ENCODE assay signal across 1 cellular context in genomic region chr7:33108931-33109757, GRCh38.
TF ChIP-seq lines count a peak whose summit lies in the region.

Gene RP9 (minus strand): TSS chr7:33109404. CDS start chr7:33109372, 32 bp downstream.

TF ChIP-seq in K562, 482 proteins besides CTCF, POLR2A, EP300 and RAD21 (continued from another document and continues in another):
- TF ChIP-seq ETS1 (conservative IDR thresholded peaks at IDR 0.05; ENCODE audit: control insufficient read depth, low read depth, low read length), result peak; percentile 63; the same call in 1 of the 2 replicates
- no peak for TF ChIP-seq ZNF764 (CRISPR knock-in tag; IDR thresholded peaks at IDR 0.05; ENCODE audit: low read depth)
- no peak for TF ChIP-seq POU5F1 (IDR thresholded peaks at IDR 0.05; ENCODE audit: borderline replicate concordance, low read depth, low read length, partially characterized antibody)
- TF ChIP-seq CXXC5 (CRISPR knock-in tag; IDR thresholded peaks at IDR 0.05), result peak; percentile 91
- peak; percentile 23; the same call in 1 of the 2 replicates for TF ChIP-seq ESRRA (IDR thresholded peaks at IDR 0.05; ENCODE audit: borderline replicate concordance, low read depth)
- TF ChIP-seq USF2 (CRISPR knock-in tag; IDR thresholded peaks at IDR 0.05), result no peak
- peak; percentile 21 for TF ChIP-seq FUS (optimal IDR thresholded peaks at IDR 0.05; ENCODE audit: low read depth, low read length)
- peak; percentile 18; the same call in 1 of the 2 replicates for TF ChIP-seq POLR2AphosphoS5 (IDR thresholded peaks at IDR 0.05; ENCODE audit: control insufficient read depth, insufficient read depth, low read depth, low read length)
- peak; percentile 35; the same call in 1 of the 2 replicates for TF ChIP-seq ZFX (CRISPR knock-in tag; IDR thresholded peaks at IDR 0.05)
- TF ChIP-seq SIN3A (IDR thresholded peaks at IDR 0.05; ENCODE audit: borderline replicate concordance in 2 of 2, control insufficient read depth in 1 of 2, low read depth in 2 of 2, low read length in 2 of 2), result peak in 1 of 2 experiments; percentile 37; a peak in 1 of 4 replicates
- TF ChIP-seq ELK3 (CRISPR knock-in tag; IDR thresholded peaks at IDR 0.05), result no peak
- TF ChIP-seq DEAF1 (CRISPR knock-in tag; IDR thresholded peaks at IDR 0.05), result peak; percentile 64; the same call in 1 of the 2 replicates
- peak; percentile 73 for TF ChIP-seq SIN3B (IDR thresholded peaks at IDR 0.05; ENCODE audit: low read depth)
- TF ChIP-seq ZBTB8A (IDR thresholded peaks at IDR 0.05; ENCODE audit: partially characterized antibody), result no peak
- TF ChIP-seq GATAD2B (IDR thresholded peaks at IDR 0.05; ENCODE audit: borderline replicate concordance), result peak; percentile 87
- 0 out of 2 replicates have a peak, but pooled peaks have one; percentile 23 for TF ChIP-seq SPI1 (IDR thresholded peaks at IDR 0.05; ENCODE audit: borderline replicate concordance, low read depth, low read length)
- TF ChIP-seq NEUROD1 (IDR thresholded peaks at IDR 0.05; ENCODE audit: borderline replicate concordance, low read depth, low read length, partially characterized antibody), result peak; percentile 72
- peak; percentile 60 for TF ChIP-seq HCFC1 (IDR thresholded peaks at IDR 0.05; ENCODE audit: low read depth, low read length)
- peak; percentile 40; the same call in 1 of the 2 replicates for TF ChIP-seq MTA3 (IDR thresholded peaks at IDR 0.05; ENCODE audit: borderline replicate concordance)
- TF ChIP-seq HMBOX1 (IDR thresholded peaks at IDR 0.05), result no peak
- no peak for TF ChIP-seq SOX6 (IDR thresholded peaks at IDR 0.05)
- 0 out of 2 replicates have a peak, but pooled peaks have one; percentile 12 for TF ChIP-seq JUN (IDR thresholded peaks at IDR 0.05; ENCODE audit: borderline replicate concordance, low read depth, low read length)
- 0 out of 2 replicates have a peak, but pooled peaks have one; percentile 50 for TF ChIP-seq JUN (CRISPR knock-in tag; IDR thresholded peaks at IDR 0.05; ENCODE audit: borderline replicate concordance)
- no peak for TF ChIP-seq ZNF41 (CRISPR knock-in tag; conservative IDR thresholded peaks at IDR 0.05)
- peak in 2 of 3 experiments; percentile 74 to 81 for TF ChIP-seq YY1 (IDR thresholded peaks at IDR 0.05; ENCODE audit: borderline replicate concordance in 1 of 3, control insufficient read depth in 1 of 3, extremely low read depth in 1 of 3, insufficient read depth in 3 of 3, insufficient read length in 1 of 3, insufficient replicate concordance in 2 of 3, low read depth in 1 of 3, low read length in 2 of 3)
- peak; percentile 29 for TF ChIP-seq HMGN3 (IDR thresholded peaks at IDR 0.05; ENCODE audit: borderline replicate concordance, extremely low read depth, insufficient read length, low read depth, low read length)
- TF ChIP-seq NCOA6 (IDR thresholded peaks at IDR 0.05), result 0 out of 2 replicates have a peak, but pooled peaks have one; percentile 22
- TF ChIP-seq ID3 (CRISPR knock-in tag; IDR thresholded peaks at IDR 0.05), result no peak
- TF ChIP-seq ID3 (tag; IDR thresholded peaks at IDR 0.05), result peak; percentile 71; the same call in 1 of the 2 replicates
- no peak for TF ChIP-seq HOMEZ (CRISPR knock-in tag; IDR thresholded peaks at IDR 0.05)
- no peak for TF ChIP-seq ZFP91 (CRISPR knock-in tag; IDR thresholded peaks at IDR 0.05)
- TF ChIP-seq PHF8 (IDR thresholded peaks at IDR 0.05; ENCODE audit: borderline replicate concordance, low read length), result peak; percentile 95; the same call in 1 of the 2 replicates
- TF ChIP-seq ZNF639 (CRISPR knock-in tag; conservative IDR thresholded peaks at IDR 0.05 in 1 of 2, IDR thresholded peaks at IDR 0.05 in 1 of 2), result peak in 1 of 2 experiments; percentile 97; a peak in 2 of 4 replicates
- no peak for TF ChIP-seq MED1 (CRISPR knock-in tag; IDR thresholded peaks at IDR 0.05; ENCODE audit: borderline replicate concordance)
- TF ChIP-seq RBBP5 (IDR thresholded peaks at IDR 0.05; ENCODE audit: borderline replicate concordance, insufficient read depth, low read length, poor library complexity, severe bottlenecking), result peak; percentile 97
- peak; percentile 72 for TF ChIP-seq CTCFL (IDR thresholded peaks at IDR 0.05; ENCODE audit: borderline replicate concordance, insufficient read depth, low read depth, low read length, poor library complexity, severe bottlenecking)
- no peak for TF ChIP-seq TRIM25 (IDR thresholded peaks at IDR 0.05; ENCODE audit: borderline replicate concordance)
- peak; percentile 31; the same call in 1 of the 2 replicates for TF ChIP-seq ZNF24 (IDR thresholded peaks at IDR 0.05)
